In genomic region chr10:25018703-25019102, GRCh38 we compare ENCODE assay signal across 23 cellular contexts. TPM values are rescaled to one million over a fixed set of nuclear protein-coding genes. Genes with fewer than 3 reads are reported as not detected.
A peak's percentile ranks its signal among the peaks of the same experiment; 100 is the strongest.
DNase-seq lines count a peak whose midpoint lies in the region; ATAC-seq lines count a peak whose summit lies in the region.
"Had no signal": no experiment of that assay in that cellular context is flagged by ENCODE, and none has a peak within 500 bp of the region (broad histone marks: within the 10 kb centered on the region; RNA-seq: fewer than 3 reads in every experiment).

No MANE protein-coding gene starts in this region.

- CTCF ChIA-PET in CD8-positive, alpha-beta memory T cell (lab: Charles Lee) = interaction anchor here (0.9 kb wide), 1 partner anchor 165 kb away, joined by 3 read pairs; no protein-coding TSS in a partner anchor

- H3K27ac Mint-ChIP-seq in activated T-cell treated with anti-CD3 and anti-CD28 coated beads, Interleukin-2, amount 50 U/mL, for 72 hours = peak overlapping the region; percentile 99
- H3K27ac Mint-ChIP-seq in CD8-positive, alpha-beta memory T cell = peak overlapping the region in 6 of 8 donors; percentile 17 to 98 (median 97)
- peak overlapping the region; percentile 99 for H3K27ac Mint-ChIP-seq in activated T-helper 17 cell treated with anti-CD3 and anti-CD28 coated beads, Interleukin-2, amount 50 U/mL, for 72 hours
- H3K27ac Mint-ChIP-seq in stimulated activated effector memory CD8-positive, alpha-beta T cell treated with anti-CD3 and anti-CD28 coated beads, Interleukin-12 subunit alpha, Interleukin-12 subunit beta, amount 100 ng/mL, for 72 hours = peak overlapping the region; percentile 98
- H3K27ac Mint-ChIP-seq: GM23338 had no signal

- no peaks in the 10 kb centered on the region for H3K36me3 ChIP-seq in CD8-positive, alpha-beta memory T cell (ENCODE audit: insufficient read depth, low read length)
- H3K36me3 ChIP-seq: SJCRH30 had no signal

- POLR2A ChIA-PET in CD8-positive, alpha-beta memory T cell (lab: Charles Lee) = no interaction called here

- H3K4me1 Mint-ChIP-seq in activated T-cell treated with anti-CD3 and anti-CD28 coated beads, Interleukin-2, amount 50 U/mL, for 72 hours (ENCODE audit: low read depth) = peaks cover 24% of the 10 kb centered on the region
- H3K4me1 Mint-ChIP-seq in activated T-cell treated with anti-CD3 and anti-CD28 coated beads, Interleukin-2, amount 50 U/mL, for 4 hours (ENCODE audit: low read depth) = peaks cover 14% of the 10 kb centered on the region
- peaks cover 19 to 27% (median 23%) of the 10 kb centered on the region in 3 donors for H3K4me1 Mint-ChIP-seq in CD8-positive, alpha-beta memory T cell
- peaks cover 14% of the 10 kb centered on the region for H3K4me1 Mint-ChIP-seq in activated T-helper 17 cell treated with anti-CD3 and anti-CD28 coated beads, Interleukin-2, amount 50 U/mL, for 72 hours
- H3K4me1 Mint-ChIP-seq in stimulated activated effector memory CD8-positive, alpha-beta T cell treated with anti-CD3 and anti-CD28 coated beads, Interleukin-12 subunit alpha, Interleukin-12 subunit beta, amount 100 ng/mL, for 72 hours = peaks cover 16% of the 10 kb centered on the region

- H3K27me3 Mint-ChIP-seq in activated T-cell treated with anti-CD3 and anti-CD28 coated beads, Interleukin-2, amount 50 U/mL, for 72 hours (ENCODE audit: low read depth) = no peaks in the 10 kb centered on the region
- H3K27me3 Mint-ChIP-seq in activated T-cell treated with anti-CD3 and anti-CD28 coated beads, Interleukin-2, amount 50 U/mL, for 4 hours (ENCODE audit: low read depth) = no peaks in the 10 kb centered on the region
- peaks cover 0 to 4% of the 10 kb centered on the region in 2 donors for H3K27me3 Mint-ChIP-seq in CD8-positive, alpha-beta memory T cell
- H3K27me3 Mint-ChIP-seq in activated T-helper 17 cell treated with anti-CD3 and anti-CD28 coated beads, Interleukin-2, amount 50 U/mL, for 72 hours = no peaks in the 10 kb centered on the region
- H3K27me3 Mint-ChIP-seq: IgD-negative memory B cell had no signal

- no peak overlapping the region for H3K27ac ChIP-seq in CD8-positive, alpha-beta memory T cell (ENCODE audit: low read depth, low read length)
- H3K27ac ChIP-seq: SJCRH30 had no signal

- DNase-seq in activated T-cell treated with anti-CD3 and anti-CD28 coated beads, Interleukin-2, amount 50 U/mL, for 72 hours = no peak
- no peak for DNase-seq in activated T-cell treated with anti-CD3 and anti-CD28 coated beads, Interleukin-2, amount 50 U/mL, for 4 hours
- DNase-seq in CD8-positive, alpha-beta memory T cell = no peak
- DNase-seq in stimulated activated effector memory CD8-positive, alpha-beta T cell treated with anti-CD3 and anti-CD28 coated beads, Interleukin-12 subunit alpha, Interleukin-12 subunit beta, amount 100 ng/mL, for 72 hours (ENCODE audit: low spot score in 2 of 2) = no peak
- DNase-seq in DMS 273 treated with DMSO at 0.1 percent for 48 hours (lab: John Stamatoyannopoulos, UW) = no peak
- DNase-seq in effector CD4-positive, alpha-beta T cell = no peak
- DNase-seq: 8988T, AML-193, C1 segment of cervical spinal cord, COR-L47, DMS79 treated with DMSO at 0.1 percent for 48 hours, HCEC 1CT, Karpas-422, NCI-H1694, NCI-H2081, NCI-H2171, NCI-H446, SJCRH30 had no signal

- peak overlapping the region in 1 of 2 donors; percentile 82 for H3K4me3 Mint-ChIP-seq in activated T-cell treated with anti-CD3 and anti-CD28 coated beads, Interleukin-2, amount 50 U/mL, for 72 hours
- no peak overlapping the region for H3K4me3 Mint-ChIP-seq in activated T-cell treated with anti-CD3 and anti-CD28 coated beads, Interleukin-2, amount 50 U/mL, for 4 hours
- peak overlapping the region in 2 of 7 donors; percentile 68 to 96 for H3K4me3 Mint-ChIP-seq in CD8-positive, alpha-beta memory T cell
- H3K4me3 Mint-ChIP-seq in activated T-helper 17 cell treated with anti-CD3 and anti-CD28 coated beads, Interleukin-2, amount 50 U/mL, for 72 hours = no peak overlapping the region
- H3K4me3 Mint-ChIP-seq in stimulated activated effector memory CD8-positive, alpha-beta T cell treated with anti-CD3 and anti-CD28 coated beads, Interleukin-12 subunit alpha, Interleukin-12 subunit beta, amount 100 ng/mL, for 72 hours = no peak overlapping the region
- H3K4me3 Mint-ChIP-seq: GM23338 had no signal

- no peak overlapping the region for H3K4me3 ChIP-seq in CD8-positive, alpha-beta memory T cell (ENCODE audit: low read length)
- H3K4me3 ChIP-seq: GM12878, GM23338, SJCRH30 had no signal

- peaks cover 17% of the 10 kb centered on the region for H3K4me1 ChIP-seq in CD8-positive, alpha-beta memory T cell (ENCODE audit: insufficient read depth, low read length)

- ATAC-seq in activated T-cell treated with anti-CD3 and anti-CD28 coated beads, Interleukin-2, amount 50 U/mL, for 72 hours (replicated peaks in 1 of 2) = no peak
- ATAC-seq in activated T-cell treated with anti-CD3 and anti-CD28 coated beads, Interleukin-2, amount 50 U/mL, for 4 hours = no peak
- no peak for ATAC-seq in activated T-helper 17 cell treated with anti-CD3 and anti-CD28 coated beads, Interleukin-2, amount 50 U/mL, for 72 hours (replicated peaks)
- ATAC-seq in stimulated activated effector memory CD8-positive, alpha-beta T cell treated with anti-CD3 and anti-CD28 coated beads, Interleukin-12 subunit alpha, Interleukin-12 subunit beta, amount 100 ng/mL, for 72 hours = no peak
- ATAC-seq: GM12878, GM23338 had no signal

- no peaks in the 10 kb centered on the region for H3K9me3 Mint-ChIP-seq in activated T-cell treated with anti-CD3 and anti-CD28 coated beads, Interleukin-2, amount 50 U/mL, for 72 hours
- H3K9me3 Mint-ChIP-seq in activated T-cell treated with anti-CD3 and anti-CD28 coated beads, Interleukin-2, amount 50 U/mL, for 4 hours = no peaks in the 10 kb centered on the region
- no peaks in the 10 kb centered on the region for H3K9me3 Mint-ChIP-seq in CD8-positive, alpha-beta memory T cell
- no peaks in the 10 kb centered on the region for H3K9me3 Mint-ChIP-seq in activated T-helper 17 cell treated with anti-CD3 and anti-CD28 coated beads, Interleukin-2, amount 50 U/mL, for 72 hours
- no peaks in the 10 kb centered on the region for H3K9me3 Mint-ChIP-seq in stimulated activated effector memory CD8-positive, alpha-beta T cell treated with anti-CD3 and anti-CD28 coated beads, Interleukin-12 subunit alpha, Interleukin-12 subunit beta, amount 100 ng/mL, for 72 hours
- H3K9me3 Mint-ChIP-seq: GM23338, IgD-negative memory B cell had no signal

- H3K36me3 Mint-ChIP-seq in activated T-cell treated with anti-CD3 and anti-CD28 coated beads, Interleukin-2, amount 50 U/mL, for 72 hours (ENCODE audit: insufficient read depth in 2 of 2) = peaks cover 0 to 7% of the 10 kb centered on the region in 2 donors
- H3K36me3 Mint-ChIP-seq in activated T-cell treated with anti-CD3 and anti-CD28 coated beads, Interleukin-2, amount 50 U/mL, for 4 hours (ENCODE audit: insufficient read depth) = peaks cover 7% of the 10 kb centered on the region
- H3K36me3 Mint-ChIP-seq in CD8-positive, alpha-beta memory T cell = peaks cover 6 to 24% (median 6%) of the 10 kb centered on the region in 3 donors
- peaks cover 16% of the 10 kb centered on the region for H3K36me3 Mint-ChIP-seq in activated T-helper 17 cell treated with anti-CD3 and anti-CD28 coated beads, Interleukin-2, amount 50 U/mL, for 72 hours (ENCODE audit: low read depth)
- H3K36me3 Mint-ChIP-seq in stimulated activated effector memory CD8-positive, alpha-beta T cell treated with anti-CD3 and anti-CD28 coated beads, Interleukin-12 subunit alpha, Interleukin-12 subunit beta, amount 100 ng/mL, for 72 hours = peaks cover 20% of the 10 kb centered on the region

- H3K9me3 ChIP-seq in CD8-positive, alpha-beta memory T cell (ENCODE audit: low read length) = no peaks in the 10 kb centered on the region
- H3K9me3 ChIP-seq: SJCRH30 had no signal

- no peaks in the 10 kb centered on the region for H3K27me3 ChIP-seq in CD8-positive, alpha-beta memory T cell (ENCODE audit: insufficient read depth, low read length, poor library complexity, severe bottlenecking)
- H3K27me3 ChIP-seq: SJCRH30 had no signal

RNA-seq across cellular contexts. Expression of gene THNSL1, which starts 2.3 kb away (rescaled TPM):
- 1 to 10 TPM; 4.2 to 6.0 TPM for total RNA-seq in activated T-cell treated with anti-CD3 and anti-CD28 coated beads, Interleukin-2, amount 50 U/mL, for 72 hours
- total RNA-seq in activated T-cell treated with anti-CD3 and anti-CD28 coated beads, Interleukin-2, amount 50 U/mL, for 4 hours = 1 to 10 TPM; 3.4 to 4.8 (median 4.0) TPM
- total RNA-seq in CD8-positive, alpha-beta memory T cell = 10 to 100 TPM in 1 of 2 experiments, 1 to 10 TPM in 1; 9.5 to 10.6 TPM
- 4.1 TPM for polyA plus RNA-seq in CD8-positive, alpha-beta memory T cell
- total RNA-seq in activated T-helper 17 cell treated with anti-CD3 and anti-CD28 coated beads, Interleukin-2, amount 50 U/mL, for 72 hours = 1 to 10 TPM; 4.7 to 5.1 TPM

RNA-seq across cellular contexts. Expression of gene ENKUR, which starts 2.7 kb away (rescaled TPM):
- total RNA-seq in activated T-cell treated with anti-CD3 and anti-CD28 coated beads, Interleukin-2, amount 50 U/mL, for 72 hours = not detected
- not detected for total RNA-seq in activated T-cell treated with anti-CD3 and anti-CD28 coated beads, Interleukin-2, amount 50 U/mL, for 4 hours
- total RNA-seq in CD8-positive, alpha-beta memory T cell = not detected
- not detected for polyA plus RNA-seq in CD8-positive, alpha-beta memory T cell
- total RNA-seq in activated T-helper 17 cell treated with anti-CD3 and anti-CD28 coated beads, Interleukin-2, amount 50 U/mL, for 72 hours = under 1 TPM in 1 of 2 donors, not detected in 1; 0.45 TPM
- total RNA-seq: GM12878, GM23338, OCI-LY7, SJCRH30 had no signal
